In the genomic region with DNA sequence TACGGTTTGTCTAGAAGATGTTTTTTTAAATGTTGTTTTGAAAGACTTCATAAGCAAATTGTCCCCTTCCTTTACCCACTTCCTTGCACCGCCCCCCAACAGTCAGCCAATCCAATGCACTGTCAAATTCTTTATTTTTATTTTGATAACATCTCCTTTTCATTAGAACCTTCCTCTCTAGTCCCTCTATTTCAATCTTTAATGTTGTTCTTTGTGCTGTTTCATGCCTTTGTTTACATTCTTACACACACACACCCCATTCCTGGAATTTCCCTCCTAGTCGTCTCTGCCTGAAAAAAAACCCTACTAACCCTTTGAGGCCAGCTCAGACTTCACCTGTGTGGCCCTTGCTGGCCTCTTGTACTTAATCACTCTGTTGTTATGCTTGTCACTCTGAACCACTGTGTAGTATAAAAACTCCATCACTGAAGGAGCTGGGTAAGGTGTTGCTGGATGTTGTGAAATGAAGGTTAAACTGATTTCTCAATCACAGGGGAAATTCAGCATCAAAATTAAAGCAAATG, we compare ENCODE assay signal across 2 cellular contexts.
A peak's percentile ranks its signal among the peaks of the same experiment; 100 is the strongest.
TF ChIP-seq lines count a peak whose summit lies in the region.

No MANE protein-coding gene starts in this region.

TF ChIP-seq in A549, 52 proteins besides CTCF, POLR2A, EP300 and RAD21 (continued from another document):
- TF ChIP-seq, protein P1, sequence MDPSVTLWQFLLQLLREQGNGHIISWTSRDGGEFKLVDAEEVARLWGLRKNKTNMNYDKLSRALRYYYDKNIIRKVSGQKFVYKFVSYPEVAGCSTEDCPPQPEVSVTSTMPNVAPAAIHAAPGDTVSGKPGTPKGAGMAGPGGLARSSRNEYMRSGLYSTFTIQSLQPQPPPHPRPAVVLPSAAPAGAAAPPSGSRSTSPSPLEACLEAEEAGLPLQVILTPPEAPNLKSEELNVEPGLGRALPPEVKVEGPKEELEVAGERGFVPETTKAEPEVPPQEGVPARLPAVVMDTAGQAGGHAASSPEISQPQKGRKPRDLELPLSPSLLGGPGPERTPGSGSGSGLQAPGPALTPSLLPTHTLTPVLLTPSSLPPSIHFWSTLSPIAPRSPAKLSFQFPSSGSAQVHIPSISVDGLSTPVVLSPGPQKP (IDR thresholded peaks at IDR 0.05; ENCODE audit: low read depth, low read length): no peak
- TF ChIP-seq CHD4 (IDR thresholded peaks at IDR 0.05; ENCODE audit: borderline replicate concordance) (no peak), ZSCAN20 (CRISPR knock-in tag; IDR thresholded peaks at IDR 0.05) (no peak), MAZ (IDR thresholded peaks at IDR 0.05; ENCODE audit: borderline replicate concordance, low read depth, low read length) (no peak), EHMT2 (IDR thresholded peaks at IDR 0.05; ENCODE audit: low read depth) (no peak), SMC3 (IDR thresholded peaks at IDR 0.05) (peak; percentile 33; the same call in 2 of the 3 replicates), ZFP36 (IDR thresholded peaks at IDR 0.05; ENCODE audit: borderline replicate concordance, partially characterized antibody) (no peak), GATA3 (IDR thresholded peaks at IDR 0.05; ENCODE audit: borderline replicate concordance) (peak; percentile 94), NPAS2 (CRISPR knock-in tag; IDR thresholded peaks at IDR 0.05; ENCODE audit: borderline replicate concordance) (no peak), FOXS1 (CRISPR knock-in tag; IDR thresholded peaks at IDR 0.05) (peak; percentile 89; the same call in 1 of the 2 replicates), HOXB5 (CRISPR knock-in tag; IDR thresholded peaks at IDR 0.05) (peak; percentile 91), RCOR1 (IDR thresholded peaks at IDR 0.05; ENCODE audit: low read depth, low read length) (no peak), FOSL2 (IDR thresholded peaks at IDR 0.05) (peak; percentile 22; the same call in 1 of the 2 replicates), FOSL2 (CRISPR knock-in tag; IDR thresholded peaks at IDR 0.05) (peak; percentile 63), HDAC2 (IDR thresholded peaks at IDR 0.05) (no peak), MAFK (IDR thresholded peaks at IDR 0.05; ENCODE audit: partially characterized antibody) (no peak), HEYL (CRISPR knock-in tag; IDR thresholded peaks at IDR 0.05) (no peak), ESRRA (IDR thresholded peaks at IDR 0.05; ENCODE audit: borderline replicate concordance, low read length) (no peak), RARB (CRISPR knock-in tag; IDR thresholded peaks at IDR 0.05) (peak; percentile 63; the same call in 1 of the 2 replicates), JUNB (IDR thresholded peaks at IDR 0.05) (peak; percentile 47; the same call in 1 of the 2 replicates), CEBPB (IDR thresholded peaks at IDR 0.05) (peak; percentile 63 to 80; a peak in 2 of 4 replicates), BHLHE40 (IDR thresholded peaks at IDR 0.05; ENCODE audit: low read depth, low read length) (no peak), TP53 (CRISPR knock-in tag; IDR thresholded peaks at IDR 0.05) (no peak), KDM1A (IDR thresholded peaks at IDR 0.05; ENCODE audit: low read depth) (no peak)
- TF ChIP-seq, protein P2, sequence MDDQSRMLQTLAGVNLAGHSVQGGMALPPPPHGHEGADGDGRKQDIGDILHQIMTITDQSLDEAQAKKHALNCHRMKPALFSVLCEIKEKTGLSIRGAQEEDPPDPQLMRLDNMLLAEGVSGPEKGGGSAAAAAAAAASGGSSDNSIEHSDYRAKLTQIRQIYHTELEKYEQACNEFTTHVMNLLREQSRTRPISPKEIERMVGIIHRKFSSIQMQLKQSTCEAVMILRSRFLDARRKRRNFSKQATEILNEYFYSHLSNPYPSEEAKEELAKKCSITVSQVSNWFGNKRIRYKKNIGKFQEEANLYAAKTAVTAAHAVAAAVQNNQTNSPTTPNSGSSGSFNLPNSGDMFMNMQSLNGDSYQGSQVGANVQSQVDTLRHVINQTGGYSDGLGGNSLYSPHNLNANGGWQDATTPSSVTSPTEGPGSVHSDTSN (IDR thresholded peaks at IDR 0.05): no peak
- TF ChIP-seq, protein P3, sequence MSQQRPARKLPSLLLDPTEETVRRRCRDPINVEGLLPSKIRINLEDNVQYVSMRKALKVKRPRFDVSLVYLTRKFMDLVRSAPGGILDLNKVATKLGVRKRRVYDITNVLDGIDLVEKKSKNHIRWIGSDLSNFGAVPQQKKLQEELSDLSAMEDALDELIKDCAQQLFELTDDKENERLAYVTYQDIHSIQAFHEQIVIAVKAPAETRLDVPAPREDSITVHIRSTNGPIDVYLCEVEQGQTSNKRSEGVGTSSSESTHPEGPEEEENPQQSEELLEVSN (IDR thresholded peaks at IDR 0.05; ENCODE audit: borderline replicate concordance, low read depth): no peak
- TF ChIP-seq, protein P4, sequence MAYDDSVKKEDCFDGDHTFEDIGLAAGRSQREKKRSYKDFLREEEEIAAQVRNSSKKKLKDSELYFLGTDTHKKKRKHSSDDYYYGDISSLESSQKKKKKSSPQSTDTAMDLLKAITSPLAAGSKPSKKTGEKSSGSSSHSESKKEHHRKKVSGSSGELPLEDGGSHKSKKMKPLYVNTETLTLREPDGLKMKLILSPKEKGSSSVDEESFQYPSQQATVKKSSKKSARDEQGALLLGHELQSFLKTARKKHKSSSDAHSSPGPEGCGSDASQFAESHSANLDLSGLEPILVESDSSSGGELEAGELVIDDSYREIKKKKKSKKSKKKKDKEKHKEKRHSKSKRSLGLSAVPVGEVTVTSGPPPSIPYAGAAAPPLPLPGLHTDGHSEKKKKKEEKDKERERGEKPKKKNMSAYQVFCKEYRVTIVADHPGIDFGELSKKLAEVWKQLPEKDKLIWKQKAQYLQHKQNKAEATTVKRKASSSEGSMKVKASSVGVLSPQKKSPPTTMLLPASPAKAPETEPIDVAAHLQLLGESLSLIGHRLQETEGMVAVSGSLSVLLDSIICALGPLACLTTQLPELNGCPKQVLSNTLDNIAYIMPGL (CRISPR knock-in tag; IDR thresholded peaks at IDR 0.05; ENCODE audit: borderline replicate concordance): no peak
- TF ChIP-seq, protein P5, sequence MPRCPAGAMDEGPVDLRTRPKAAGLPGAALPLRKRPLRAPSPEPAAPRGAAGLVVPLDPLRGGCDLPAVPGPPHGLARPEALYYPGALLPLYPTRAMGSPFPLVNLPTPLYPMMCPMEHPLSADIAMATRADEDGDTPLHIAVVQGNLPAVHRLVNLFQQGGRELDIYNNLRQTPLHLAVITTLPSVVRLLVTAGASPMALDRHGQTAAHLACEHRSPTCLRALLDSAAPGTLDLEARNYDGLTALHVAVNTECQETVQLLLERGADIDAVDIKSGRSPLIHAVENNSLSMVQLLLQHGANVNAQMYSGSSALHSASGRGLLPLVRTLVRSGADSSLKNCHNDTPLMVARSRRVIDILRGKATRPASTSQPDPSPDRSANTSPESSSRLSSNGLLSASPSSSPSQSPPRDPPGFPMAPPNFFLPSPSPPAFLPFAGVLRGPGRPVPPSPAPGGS (IDR thresholded peaks at IDR 0.05): peak; percentile 83; the same call in 1 of the 3 replicates
- TF ChIP-seq, protein P6, sequence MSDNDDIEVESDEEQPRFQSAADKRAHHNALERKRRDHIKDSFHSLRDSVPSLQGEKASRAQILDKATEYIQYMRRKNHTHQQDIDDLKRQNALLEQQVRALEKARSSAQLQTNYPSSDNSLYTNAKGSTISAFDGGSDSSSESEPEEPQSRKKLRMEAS (IDR thresholded peaks at IDR 0.05): peak; percentile 75

TF ChIP-seq in HCT116, 20 proteins besides CTCF, POLR2A, EP300 and RAD21 (continued from another document):
- TF ChIP-seq, protein P7, sequence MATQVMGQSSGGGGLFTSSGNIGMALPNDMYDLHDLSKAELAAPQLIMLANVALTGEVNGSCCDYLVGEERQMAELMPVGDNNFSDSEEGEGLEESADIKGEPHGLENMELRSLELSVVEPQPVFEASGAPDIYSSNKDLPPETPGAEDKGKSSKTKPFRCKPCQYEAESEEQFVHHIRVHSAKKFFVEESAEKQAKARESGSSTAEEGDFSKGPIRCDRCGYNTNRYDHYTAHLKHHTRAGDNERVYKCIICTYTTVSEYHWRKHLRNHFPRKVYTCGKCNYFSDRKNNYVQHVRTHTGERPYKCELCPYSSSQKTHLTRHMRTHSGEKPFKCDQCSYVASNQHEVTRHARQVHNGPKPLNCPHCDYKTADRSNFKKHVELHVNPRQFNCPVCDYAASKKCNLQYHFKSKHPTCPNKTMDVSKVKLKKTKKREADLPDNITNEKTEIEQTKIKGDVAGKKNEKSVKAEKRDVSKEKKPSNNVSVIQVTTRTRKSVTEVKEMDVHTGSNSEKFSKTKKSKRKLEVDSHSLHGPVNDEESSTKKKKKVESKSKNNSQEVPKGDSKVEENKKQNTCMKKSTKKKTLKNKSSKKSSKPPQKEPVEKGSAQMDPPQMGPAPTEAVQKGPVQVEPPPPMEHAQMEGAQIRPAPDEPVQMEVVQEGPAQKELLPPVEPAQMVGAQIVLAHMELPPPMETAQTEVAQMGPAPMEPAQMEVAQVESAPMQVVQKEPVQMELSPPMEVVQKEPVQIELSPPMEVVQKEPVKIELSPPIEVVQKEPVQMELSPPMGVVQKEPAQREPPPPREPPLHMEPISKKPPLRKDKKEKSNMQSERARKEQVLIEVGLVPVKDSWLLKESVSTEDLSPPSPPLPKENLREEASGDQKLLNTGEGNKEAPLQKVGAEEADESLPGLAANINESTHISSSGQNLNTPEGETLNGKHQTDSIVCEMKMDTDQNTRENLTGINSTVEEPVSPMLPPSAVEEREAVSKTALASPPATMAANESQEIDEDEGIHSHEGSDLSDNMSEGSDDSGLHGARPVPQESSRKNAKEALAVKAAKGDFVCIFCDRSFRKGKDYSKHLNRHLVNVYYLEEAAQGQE (IDR thresholded peaks at IDR 0.05; ENCODE audit: low read depth): no peak
- TF ChIP-seq YY1 (IDR thresholded peaks at IDR 0.05; ENCODE audit: extremely low read depth, insufficient replicate concordance, low read depth, low read length) (no peak), ZFX (IDR thresholded peaks at IDR 0.05) (no peak), CEBPB (IDR thresholded peaks at IDR 0.05; ENCODE audit: low read depth) (peak; percentile 57), POLR2AphosphoS5 (IDR thresholded peaks at IDR 0.05; ENCODE audit: low read depth, low read length) (no peak), EGR1 (IDR thresholded peaks at IDR 0.05; ENCODE audit: low read depth) (no peak), SIN3A (IDR thresholded peaks at IDR 0.05; ENCODE audit: low read depth) (0 out of 2 replicates have a peak, but pooled peaks have one; percentile 24), SP1 (IDR thresholded peaks at IDR 0.05; ENCODE audit: low read depth) (peak; percentile 35; the same call in 1 of the 2 replicates), JUND (IDR thresholded peaks at IDR 0.05) (0 out of 2 replicates have a peak, but pooled peaks have one; percentile 9), TCF7L2 (IDR thresholded peaks at IDR 0.05; ENCODE audit: borderline replicate concordance, extremely low read depth, insufficient read depth, insufficient read length) (no peak), ELF1 (IDR thresholded peaks at IDR 0.05; ENCODE audit: borderline replicate concordance, low read depth) (no peak)
- TF ChIP-seq, protein P6 (IDR thresholded peaks at IDR 0.05): no peak
